ENCODE assay signal across 1 cellular context in genomic region chr5:132180134-132180745, GRCh38.
TF ChIP-seq lines count a peak whose summit lies in the region.

No MANE protein-coding gene starts in this region.

TF ChIP-seq in K562, 482 proteins besides CTCF, POLR2A, EP300 and RAD21 (continued from another document and continues in another):
- TF ChIP-seq HMBOX1 (IDR thresholded peaks at IDR 0.05) = no peak
- no peak for TF ChIP-seq JUN (IDR thresholded peaks at IDR 0.05; ENCODE audit: borderline replicate concordance, low read depth, low read length)
- no peak for TF ChIP-seq JUN (CRISPR knock-in tag; IDR thresholded peaks at IDR 0.05; ENCODE audit: borderline replicate concordance)
- no peak for TF ChIP-seq PHTF2 (CRISPR knock-in tag; IDR thresholded peaks at IDR 0.05)
- no peak for TF ChIP-seq CCNT2 (IDR thresholded peaks at IDR 0.05; ENCODE audit: borderline replicate concordance, extremely low read depth, insufficient read length, low read depth, low read length)
- TF ChIP-seq ZBTB17 (CRISPR knock-in tag; IDR thresholded peaks at IDR 0.05) = 0 out of 2 replicates have a peak, but pooled peaks have one; percentile 13
- TF ChIP-seq MAZ (CRISPR knock-in tag; conservative IDR thresholded peaks at IDR 0.05 in 1 of 2, IDR thresholded peaks at IDR 0.05 in 1 of 2) = peak in 1 of 2 experiments; percentile 31; a peak in 1 of 4 replicates
- no peak for TF ChIP-seq ZNF407 (IDR thresholded peaks at IDR 0.05; ENCODE audit: low read depth)
- no peak for TF ChIP-seq BDP1 (IDR thresholded peaks at IDR 0.05; ENCODE audit: insufficient read depth, insufficient read length)
- TF ChIP-seq PTBP1 (IDR thresholded peaks at IDR 0.05; ENCODE audit: low read depth, low read length) = no peak
- no peak for TF ChIP-seq TFAP4 (CRISPR knock-in tag; IDR thresholded peaks at IDR 0.05; ENCODE audit: borderline replicate concordance)
- TF ChIP-seq ATF1 (CRISPR knock-in tag; IDR thresholded peaks at IDR 0.05) = no peak
- TF ChIP-seq ATF1 (tag; IDR thresholded peaks at IDR 0.05) = peak; percentile 19
- no peak for TF ChIP-seq PATZ1 (CRISPR knock-in tag; IDR thresholded peaks at IDR 0.05; ENCODE audit: borderline replicate concordance)
- TF ChIP-seq CREB5 (CRISPR knock-in tag; IDR thresholded peaks at IDR 0.05) = no peak
- TF ChIP-seq DPF2 (IDR thresholded peaks at IDR 0.05) = 0 out of 2 replicates have a peak, but pooled peaks have one; percentile 9
- no peak for TF ChIP-seq ZBTB26 (CRISPR knock-in tag; IDR thresholded peaks at IDR 0.05)
- no peak for TF ChIP-seq ZNF140 (CRISPR knock-in tag; IDR thresholded peaks at IDR 0.05)
- no peak for TF ChIP-seq ZNF507 (tag; conservative IDR thresholded peaks at IDR 0.05)
- TF ChIP-seq ZNF707 (CRISPR knock-in tag; conservative IDR thresholded peaks at IDR 0.05) = no peak
- peak; percentile 47; the same call in 1 of the 2 replicates for TF ChIP-seq FOSL1 (tag; conservative IDR thresholded peaks at IDR 0.05)
- no peak for TF ChIP-seq TRIM24 (IDR thresholded peaks at IDR 0.05)
- TF ChIP-seq EZH2 (IDR thresholded peaks at IDR 0.05; ENCODE audit: borderline replicate concordance, low read depth, low read length) = no peak
- TF ChIP-seq FOXP1 (CRISPR knock-in tag; IDR thresholded peaks at IDR 0.05) = no peak
- TF ChIP-seq WHSC1 (IDR thresholded peaks at IDR 0.05; ENCODE audit: low read length) = no peak
- no peak for TF ChIP-seq ATF4 (CRISPR knock-in tag; IDR thresholded peaks at IDR 0.05)
- no peak for TF ChIP-seq RUNX1 (IDR thresholded peaks at IDR 0.05; ENCODE audit: low read depth)
- no peak for TF ChIP-seq HMG20A (CRISPR knock-in tag; conservative IDR thresholded peaks at IDR 0.05)
- 0 out of 2 replicates have a peak, but pooled peaks have one; percentile 60 for TF ChIP-seq LCOR (CRISPR knock-in tag; IDR thresholded peaks at IDR 0.05)
- TF ChIP-seq CBX1 (IDR thresholded peaks at IDR 0.05; ENCODE audit: low read depth) = no peak
- no peak for TF ChIP-seq SP1 (CRISPR knock-in tag; IDR thresholded peaks at IDR 0.05)
- peak; percentile 67; the same call in 1 of the 2 replicates for TF ChIP-seq SMC3 (conservative IDR thresholded peaks at IDR 0.05; ENCODE audit: insufficient read depth, low read depth, low read length)
- no peak; the same call in 1 of the 2 replicates for TF ChIP-seq HCFC1 (IDR thresholded peaks at IDR 0.05; ENCODE audit: low read depth, low read length)
- TF ChIP-seq CREB1 (IDR thresholded peaks at IDR 0.05) = no peak
- 0 out of 2 replicates have a peak, but pooled peaks have one; percentile 24 for TF ChIP-seq CREB1 (CRISPR knock-in tag; IDR thresholded peaks at IDR 0.05)
- no peak for TF ChIP-seq BRF1 (IDR thresholded peaks at IDR 0.05; ENCODE audit: borderline replicate concordance, extremely low read depth, insufficient read length)
- no peak for TF ChIP-seq ZNF518B (CRISPR knock-in tag; IDR thresholded peaks at IDR 0.05)
- TF ChIP-seq ARNT (IDR thresholded peaks at IDR 0.05) = peak in 1 of 2 experiments; percentile 78; a peak in 1 of 4 replicates
- no peak for TF ChIP-seq MTA3 (IDR thresholded peaks at IDR 0.05; ENCODE audit: borderline replicate concordance)
- TF ChIP-seq PHF20 (IDR thresholded peaks at IDR 0.05; ENCODE audit: partially characterized antibody) = no peak
- TF ChIP-seq GABPB2 (CRISPR knock-in tag; conservative IDR thresholded peaks at IDR 0.05) = no peak
- TF ChIP-seq SIX5 (IDR thresholded peaks at IDR 0.05; ENCODE audit: borderline replicate concordance in 1 of 2, insufficient read depth in 1 of 2, low read depth in 1 of 2, low read length in 2 of 2) = no peak
- TF ChIP-seq IRF1 (CRISPR knock-in tag; IDR thresholded peaks at IDR 0.05; ENCODE audit: borderline replicate concordance) = no peak
- no peak for TF ChIP-seq IRF2 (CRISPR knock-in tag; IDR thresholded peaks at IDR 0.05)
- TF ChIP-seq TRIM28 (IDR thresholded peaks at IDR 0.05) = no peak
